Comparison of ENCODE assay signal across 8 cellular contexts in the genomic region with DNA sequence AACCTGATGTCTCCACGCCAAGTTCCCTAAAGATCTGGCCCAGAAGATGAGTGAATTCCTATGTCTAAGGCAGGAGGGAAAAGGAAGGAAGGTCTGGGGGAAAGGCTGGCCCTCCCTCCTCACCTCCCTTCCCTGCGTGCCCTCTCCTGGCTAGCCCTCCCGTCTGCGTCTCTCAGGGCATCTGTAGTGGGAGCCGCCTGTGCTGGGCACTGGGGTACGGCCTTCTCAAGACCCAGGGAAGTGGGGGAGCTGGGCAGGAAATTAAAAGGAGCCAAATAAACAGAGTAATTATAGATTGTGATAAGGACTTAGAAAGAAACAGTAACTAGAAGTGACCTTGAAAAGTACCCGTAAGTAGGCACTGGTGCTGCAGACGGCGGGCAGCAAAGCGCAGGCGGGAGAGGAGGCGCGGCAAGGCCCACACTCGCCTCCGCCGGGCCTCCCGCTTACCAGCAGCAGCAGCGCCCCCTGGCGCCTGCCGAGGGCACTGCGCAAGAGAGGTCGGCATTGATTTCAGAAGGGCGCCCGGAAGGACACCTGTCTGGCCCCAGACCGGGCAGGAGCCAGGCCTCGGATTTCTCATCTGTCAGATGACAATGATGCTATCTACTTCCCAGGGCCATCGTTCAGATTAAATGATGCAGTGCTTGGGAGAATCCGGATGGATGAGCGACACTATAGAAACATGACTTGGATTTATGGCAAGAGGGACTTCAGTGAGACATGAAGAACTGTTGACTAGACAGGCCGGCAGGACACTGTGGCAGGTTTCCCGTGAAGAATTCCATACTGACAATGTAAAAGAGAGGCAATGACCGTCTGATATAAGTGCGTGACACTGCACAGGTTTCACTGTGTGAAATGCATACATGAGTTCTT. TPM values are rescaled to one million over a fixed set of nuclear protein-coding genes. Genes with fewer than 3 reads are reported as not detected.
DNase-seq lines count a peak whose midpoint lies in the region; ATAC-seq and TF ChIP-seq lines count a peak whose summit lies in the region.

No MANE protein-coding gene starts in this region.

- H3K9me3 Mint-ChIP-seq in neural crest cell: no peaks in the 10 kb centered on the region

- DNase-seq in NCI-H1092 treated with DMSO at 0.1 percent for 48 hours (lab: John Stamatoyannopoulos, UW) (peak; percentile 69), erythroblast (lab: John Stamatoyannopoulos, UW) (peak; percentile 61 to 71), neural crest cell (ENCODE audit: low read depth, low spot score) (peak; percentile 76), stomach (peak; percentile 84), NCI-H146 (lab: John Stamatoyannopoulos, UW) (no peak)
- DNase-seq in activated CD8-positive, alpha-beta memory T cell treated with anti-CD3 and anti-CD28 coated beads for 24 hours: peak; percentile 87

- no peak for TF ChIP-seq POLR2A in erythroblast (IDR thresholded peaks at IDR 0.05; ENCODE audit: low read length)
- TF ChIP-seq POLR2A in stomach (IDR thresholded peaks at IDR 0.05): no peak

- H3K27ac Mint-ChIP-seq in neural crest cell (ENCODE audit: unreplicated experiment): no peak overlapping the region

- intact Hi-C loops in stomach (cut with DNase I; ENCODE audit: low total_unique reads): no loop called here

- peaks cover 0 to 9% (median 7%) of the 10 kb centered on the region in 4 donors for H3K4me1 ChIP-seq in stomach

- H3K4me1 Mint-ChIP-seq in neural crest cell: no peaks in the 10 kb centered on the region

- H3K27me3 ChIP-seq in stomach: no peaks in the 10 kb centered on the region

- no peaks in the 10 kb centered on the region for H3K9me3 ChIP-seq in stomach

- H3K27ac ChIP-seq in stomach: no peak overlapping the region

- no peaks in the 10 kb centered on the region for H3K27me3 Mint-ChIP-seq in neural crest cell (ENCODE audit: low read depth)

- no peaks in the 10 kb centered on the region for H3K36me3 Mint-ChIP-seq in neural crest cell (ENCODE audit: low read depth)

- H3K4me3 ChIP-seq in stomach: peak overlapping the region in 1 of 4 donors; percentile 9

- 22 to 28% (median 24%) methylated on average over 33 of the region's 33 CpGs for WGBS in stomach, 5 donors

- TF ChIP-seq CTCF in neural crest cell (conservative IDR thresholded peaks at IDR 0.05) (peak; percentile 92), stomach (IDR thresholded peaks at IDR 0.05) (peak in 5 of 7 experiments; percentile 50 to 90 (median 86))

- ATAC-seq in GM18498 (IDR thresholded peaks at IDR 0.05; ENCODE audit: unreplicated experiment) (peak; percentile 92), HG02588 (IDR thresholded peaks at IDR 0.05; ENCODE audit: unreplicated experiment) (peak; percentile 87)

- H3K4me3 Mint-ChIP-seq in neural crest cell: no peak overlapping the region

- no peak for TF ChIP-seq EP300 in stomach (IDR thresholded peaks at IDR 0.05)

- no peaks in the 10 kb centered on the region for H3K36me3 ChIP-seq in stomach

RNA-seq across cellular contexts. Expression of gene KCNJ1, which starts 7.3 kb away (rescaled TPM):
- total RNA-seq in neural crest cell: not detected in 2 replicates
- not detected for total RNA-seq in stomach
- polyA plus RNA-seq in stomach: under 1 TPM in 1 of 3 donors, not detected in 2; 0.10 TPM

RNA-seq across cellular contexts. Expression of gene KCNJ5, which starts 31.4 kb away (rescaled TPM):
- 0.14 and 0.20 TPM in 2 replicates for total RNA-seq in neural crest cell
- 1 to 10 TPM in 1 of 5 donors, under 1 TPM in 2, not detected in 2; 0.58 to 1.9 (median 0.73) TPM for total RNA-seq in stomach
- polyA plus RNA-seq in stomach: 1 to 10 TPM in 1 of 3 donors, under 1 TPM in 2; 0.25 to 1.3 (median 0.92) TPM
